ENCODE assay signal across 21 cellular contexts in the genomic region with DNA sequence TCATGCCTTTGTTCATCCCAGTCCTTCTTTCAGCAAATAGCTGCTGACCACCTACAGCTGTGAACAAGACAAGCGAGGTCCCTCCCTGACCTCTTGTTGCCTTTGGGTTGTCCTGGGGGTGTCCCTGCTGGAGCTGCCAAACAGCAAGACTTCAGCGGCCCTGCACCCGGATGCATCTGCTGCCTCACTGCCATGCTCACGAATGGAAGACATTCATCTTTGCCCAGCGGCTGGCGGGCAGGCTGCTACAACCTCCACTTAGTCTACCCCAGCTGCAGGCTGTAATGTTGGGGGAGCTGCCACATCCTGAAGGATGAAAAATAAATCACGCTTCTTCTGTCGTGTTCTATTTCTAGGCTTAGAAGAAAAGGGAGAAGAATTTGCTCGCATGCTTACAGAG.
"Had no signal": no experiment of that assay in that cellular context is flagged by ENCODE, and none has a peak within 500 bp of the region (broad histone marks: within the 10 kb centered on the region; RNA-seq: fewer than 3 reads in every experiment).

No MANE protein-coding gene starts in this region.

- H3K27me3 Mint-ChIP-seq: dendritic cell treated with granulocyte-macrophage colony-stimulating factor and Interleukin-4, amounts not matched to agents 40 ng/mL and 50 ng/mL, for 4 days; naive B cell; progenitor cell of endocrine pancreas had no signal

- ATAC-seq: foreskin keratinocyte, left ventricle myocardium superior, pancreas had no signal

- H3K9me3 ChIP-seq: pancreas, right lobe of liver, spleen, stomach, upper lobe of left lung, uterus had no signal

- H3K4me3 ChIP-seq: lung, pancreas, right lobe of liver, spleen, stomach, upper lobe of left lung, uterus had no signal

- H3K36me3 Mint-ChIP-seq: immature natural killer cell, naive B cell had no signal

- H3K27ac Mint-ChIP-seq: dendritic cell treated with granulocyte-macrophage colony-stimulating factor and Interleukin-4, amounts not matched to agents 40 ng/mL and 50 ng/mL, for 4 days; immature natural killer cell; progenitor cell of endocrine pancreas had no signal

- H3K27me3 ChIP-seq: foreskin keratinocyte, pancreas, right lobe of liver, spleen, stomach, upper lobe of left lung, uterus had no signal

- H3K4me1 ChIP-seq: foreskin keratinocyte, pancreas, upper lobe of left lung, uterus had no signal

- DNase-seq: foreskin keratinocyte; immature natural killer cell; left ventricle myocardium superior; mesenchymal stem cell; midbrain; naive B cell; nucleus accumbens; pancreas; right lobe of liver; spleen; stimulated activated CD4-positive, alpha-beta T cell treated with anti-CD3 and anti-CD28 coated beads, Interleukin-15, amount 100 ng/mL, for 24 hours; stimulated activated CD4-positive, alpha-beta T cell treated with anti-CD3 and anti-CD28 coated beads, Interleukin-1b, Interleukin-23, amount 100 ng/mL, for 48 hours; stimulated activated CD4-positive, alpha-beta T cell treated with anti-CD3 and anti-CD28 coated beads, Interleukin-4, amount 100 ng/mL, for 24 hours; stimulated activated naive CD4-positive, alpha-beta T cell; stomach; upper lobe of left lung; uterus had no signal

- H3K4me3 Mint-ChIP-seq: central memory CD8-positive, alpha-beta T cell; dendritic cell treated with granulocyte-macrophage colony-stimulating factor and Interleukin-4, amounts not matched to agents 40 ng/mL and 50 ng/mL, for 4 days; immature natural killer cell; naive B cell had no signal

- H3K36me3 ChIP-seq: uterus had no signal

- H3K4me1 Mint-ChIP-seq: central memory CD8-positive, alpha-beta T cell; immature natural killer cell; naive B cell had no signal

- H3K9me3 Mint-ChIP-seq: central memory CD8-positive, alpha-beta T cell; dendritic cell treated with granulocyte-macrophage colony-stimulating factor and Interleukin-4, amounts not matched to agents 40 ng/mL and 50 ng/mL, for 4 days; immature natural killer cell; naive B cell had no signal

- H3K27ac ChIP-seq: foreskin keratinocyte, pancreas, spleen, stomach, upper lobe of left lung, uterus had no signal
